13 cellular contexts compared by ENCODE assay signal in genomic region chr17:81286491-81287145, GRCh38. TPM values are rescaled to one million over a fixed set of nuclear protein-coding genes. Genes with fewer than 3 reads are reported as not detected.
DNase-seq lines count a peak whose midpoint lies in the region; ATAC-seq and TF ChIP-seq lines count a peak whose summit lies in the region.
"Had no signal": no experiment of that assay in that cellular context is flagged by ENCODE, and none has a peak within 500 bp of the region (broad histone marks: within the 10 kb centered on the region; RNA-seq: fewer than 3 reads in every experiment).

No MANE protein-coding gene starts in this region.

- no peak for TF ChIP-seq EP300 in upper lobe of left lung (IDR thresholded peaks at IDR 0.05)

- H3K9me3 ChIP-seq in heart right ventricle (no peaks in the 10 kb centered on the region), upper lobe of left lung (no peaks in the 10 kb centered on the region)
- H3K9me3 ChIP-seq: colonic mucosa, mucosa of descending colon had no signal

- H3K4me3 Mint-ChIP-seq in central memory CD8-positive, alpha-beta T cell = peak overlapping the region; percentile 84
- peak overlapping the region in 7 of 8 donors; percentile 59 to 88 (median 87) for H3K4me3 Mint-ChIP-seq in naive B cell

- H3K4me1 ChIP-seq in heart right ventricle (peaks cover 15 to 54% (median 43%) of the 10 kb centered on the region in 9 donors), upper lobe of left lung (peaks cover 32 to 47% (median 38%) of the 10 kb centered on the region in 4 donors)
- H3K4me1 ChIP-seq: colonic mucosa had no signal

- H3K27ac Mint-ChIP-seq in central memory CD8-positive, alpha-beta T cell (ENCODE audit: low read depth) = peak overlapping the region; percentile 10
- peak overlapping the region in 5 of 6 donors; percentile 42 to 87 (median 59) for H3K27ac Mint-ChIP-seq in naive B cell

- intact Hi-C loops in heart right ventricle (cut with DNase I) (loop anchor here in 1 of 10 donors (5.0 kb wide), 1 partner anchor 106 kb away; no protein-coding TSS in a partner anchor), left cardiac atrium (cut with DNase I) (no loop called here)

- no peaks in the 10 kb centered on the region for H3K27me3 ChIP-seq in heart right ventricle
- H3K27me3 ChIP-seq in upper lobe of left lung = no peaks in the 10 kb centered on the region
- H3K27me3 ChIP-seq: colonic mucosa had no signal

- TF ChIP-seq CTCF in heart right ventricle (IDR thresholded peaks at IDR 0.05) = no peak
- TF ChIP-seq CTCF in upper lobe of left lung (IDR thresholded peaks at IDR 0.05) = no peak

- H3K9me3 Mint-ChIP-seq in central memory CD8-positive, alpha-beta T cell = no peaks in the 10 kb centered on the region
- no peaks in the 10 kb centered on the region for H3K9me3 Mint-ChIP-seq in naive B cell

- H3K27me3 Mint-ChIP-seq in central memory CD8-positive, alpha-beta T cell = no peaks in the 10 kb centered on the region
- H3K27me3 Mint-ChIP-seq in naive B cell = no peaks in the 10 kb centered on the region

- H3K27ac ChIP-seq in heart right ventricle = peak overlapping the region; percentile 78 to 93 (median 92)
- H3K27ac ChIP-seq in upper lobe of left lung = peak overlapping the region; percentile 79 to 93 (median 86)

- peaks cover 18% of the 10 kb centered on the region for H3K36me3 Mint-ChIP-seq in central memory CD8-positive, alpha-beta T cell (ENCODE audit: insufficient read depth)
- H3K36me3 Mint-ChIP-seq in naive B cell = no peaks in the 10 kb centered on the region

- H3K36me3 ChIP-seq in heart right ventricle (peaks cover 0 to 67% (median 11%) of the 10 kb centered on the region in 9 donors), upper lobe of left lung (peaks cover 0 to 52% (median 30%) of the 10 kb centered on the region in 4 donors)

- 87 to 90% methylated on average over 23 of the region's 23 CpGs for WGBS in heart right ventricle, 2 donors
- WGBS in upper lobe of left lung, 2 donors = 87% methylated on average over 11 to 20 of the region's 23 CpGs

- ATAC-seq in heart right ventricle (no peak), left cardiac atrium (no peak), naive B cell (ENCODE audit: low read depth in 2 of 2) (no peak), upper lobe of left lung (ENCODE audit: low FRiP score in 2 of 2) (no peak)
- no peak for ATAC-seq in central memory CD8-positive, alpha-beta T cell (replicated peaks; ENCODE audit: extremely low read depth, poor library complexity, severe bottlenecking)

- TF ChIP-seq POLR2A in upper lobe of left lung (IDR thresholded peaks at IDR 0.05) = no peak

- H3K4me3 ChIP-seq in heart right ventricle (peak overlapping the region in 1 of 10 donors; percentile 53), upper lobe of left lung (no peak overlapping the region)
- H3K4me3 ChIP-seq: colonic mucosa, mucosa of descending colon had no signal

- no peak for DNase-seq in heart right ventricle
- DNase-seq in left cardiac atrium = no peak
- DNase-seq in central memory CD8-positive, alpha-beta T cell (ENCODE audit: low spot score in 2 of 2) = no peak
- no peak for DNase-seq in naive B cell
- no peak for DNase-seq in upper lobe of left lung
- DNase-seq in midbrain (lab: John Stamatoyannopoulos, UW) = no peak
- no peak for DNase-seq in NCI-H226
- no peak for DNase-seq in NK-92 treated with Interleukin-12 subunit alpha and Interleukin-12 subunit beta, amount 100 ng/mL, for 24 hours (lab: John Stamatoyannopoulos, UW)
- DNase-seq: colonic mucosa; mucosa of descending colon; NCI-H146; stimulated activated naive CD4-positive, alpha-beta T cell; T-helper 9 cell had no signal

- H3K4me1 Mint-ChIP-seq in central memory CD8-positive, alpha-beta T cell = peaks cover 49% of the 10 kb centered on the region
- peaks cover 25 to 40% (median 35%) of the 10 kb centered on the region in 3 donors for H3K4me1 Mint-ChIP-seq in naive B cell

RNA-seq across cellular contexts. Expression of gene SLC38A10, which starts 8.5 kb away (rescaled TPM):
- total RNA-seq in heart right ventricle (10 to 100 TPM; 27.8 to 50.0 (median 37.9) TPM), left cardiac atrium (10 to 100 TPM; 46.4 to 54.0 TPM), upper lobe of left lung (100 to 1,000 TPM in 4 of 6 donors, 10 to 100 TPM in 2; 90.6 to 208 (median 110) TPM)
- polyA plus RNA-seq in heart right ventricle (10 to 100 TPM; 56.0 to 56.2 TPM), naive B cell (ENCODE audit: low read depth in 6 of 6) (10 to 100 TPM; 44.0 to 82.0 (median 51.0) TPM)

RNA-seq across cellular contexts. Expression of gene NDUFAF8, which starts 47.5 kb away (rescaled TPM):
- total RNA-seq in heart right ventricle = 10 to 100 TPM; 49.6 to 74.8 (median 58.9) TPM
- 10 to 100 TPM; 41.5 to 68.0 TPM for polyA plus RNA-seq in heart right ventricle
- 10 to 100 TPM; 60.2 to 66.5 TPM for total RNA-seq in left cardiac atrium
- polyA plus RNA-seq in naive B cell (ENCODE audit: low read depth in 6 of 6) = 10 to 100 TPM; 53.3 to 88.4 (median 81.7) TPM
- total RNA-seq in upper lobe of left lung = 10 to 100 TPM; 19.6 to 38.1 (median 33.6) TPM

RNA-seq across cellular contexts. Expression of gene TEPSIN, which starts 47.8 kb away (rescaled TPM):
- total RNA-seq in heart right ventricle = 10 to 100 TPM in 4 of 10 donors, 1 to 10 TPM in 6; 6.2 to 21.4 (median 9.2) TPM
- 10 to 100 TPM; 12.5 to 30.4 TPM for polyA plus RNA-seq in heart right ventricle
- total RNA-seq in left cardiac atrium = 10 to 100 TPM; 12.7 to 14.0 TPM
- 10 to 100 TPM in 1 of 6 donors, 1 to 10 TPM in 5; 4.5 to 16.8 (median 7.6) TPM for polyA plus RNA-seq in naive B cell (ENCODE audit: low read depth in 6 of 6)
- total RNA-seq in upper lobe of left lung = 100 to 1,000 TPM in 2 of 6 donors, 10 to 100 TPM in 4; 33.1 to 141 (median 49.7) TPM
